Comparison of ENCODE assay signal across 16 cellular contexts in genomic region chr6:47651505-47651944, GRCh38. TPM values are rescaled to one million over a fixed set of nuclear protein-coding genes. Genes with fewer than 3 reads are reported as not detected.
A peak's percentile ranks its signal among the peaks of the same experiment; 100 is the strongest.
DNase-seq lines count a peak whose midpoint lies in the region; ATAC-seq, FAIRE-seq and TF ChIP-seq lines count a peak whose summit lies in the region.
"Had no signal": no experiment of that assay in that cellular context is flagged by ENCODE, and none has a peak within 500 bp of the region (broad histone marks: within the 10 kb centered on the region; RNA-seq: fewer than 3 reads in every experiment).

No MANE protein-coding gene starts in this region.

- H3K36me3 ChIP-seq in Loucy (ENCODE audit: insufficient read depth, low read length) (no peaks in the 10 kb centered on the region), bronchial epithelial cell (ENCODE audit: control insufficient read depth, insufficient read depth, low read length) (no peaks in the 10 kb centered on the region)
- H3K36me3 ChIP-seq: BLaER1 treated with 17β-estradiol and CSF1 and Interleukin-3, amounts not matched to agents 10 nM and 100 nM; spleen; upper lobe of left lung had no signal

- peaks cover 18% of the 10 kb centered on the region for H3K4me1 ChIP-seq in Loucy (ENCODE audit: insufficient read depth, low read length, poor library complexity, severe bottlenecking)

- no peak for FAIRE-seq in bronchial epithelial cell (lab: Jason Lieb, UNC)
- FAIRE-seq: HTR-8/SVneo had no signal

- no peak overlapping the region for H3K4me2 ChIP-seq in Loucy (ENCODE audit: low read depth, low read length, poor library complexity, severe bottlenecking)
- H3K4me2 ChIP-seq: BLaER1 treated with 17β-estradiol and CSF1 and Interleukin-3, amounts not matched to agents 10 nM and 100 nM had no signal

- TF ChIP-seq CTCF in Loucy (conservative IDR thresholded peaks at IDR 0.05; ENCODE audit: low read length) = no peak
- TF ChIP-seq CTCF in bronchial epithelial cell (IDR thresholded peaks at IDR 0.05; ENCODE audit: insufficient read depth, low read length, severe bottlenecking) = no peak

- no peak overlapping the region for H3K9ac ChIP-seq in Loucy (ENCODE audit: low read depth, low read length, poor library complexity, severe bottlenecking)
- H3K9ac ChIP-seq: BLaER1 treated with 17β-estradiol and CSF1 and Interleukin-3, amounts not matched to agents 10 nM and 100 nM had no signal

- H3K9me2 ChIP-seq in Loucy (replicated peaks; ENCODE audit: low read depth, low read length) = no peaks in the 10 kb centered on the region

- no peaks in the 10 kb centered on the region for H3K79me2 ChIP-seq in Loucy (ENCODE audit: insufficient read depth, low read length)

- no peaks in the 10 kb centered on the region for H3K9me3 Mint-ChIP-seq in activated CD4-positive, alpha-beta T cell treated with anti-CD3 and anti-CD28 coated beads, Interleukin-2, amount 10 ng/mL, durations not matched to agents 24 days and 14 days
- H3K9me3 Mint-ChIP-seq in effector memory CD8-positive, alpha-beta T cell = no peaks in the 10 kb centered on the region
- H3K9me3 Mint-ChIP-seq: activated naive CD4-positive, alpha-beta T cell treated with anti-CD3 and anti-CD28 coated beads, Interleukin-2, amount 50 U/mL, for 72 hours had no signal

- H3K4me3 Mint-ChIP-seq in activated CD4-positive, alpha-beta T cell treated with anti-CD3 and anti-CD28 coated beads, Interleukin-2, amount 10 ng/mL, durations not matched to agents 24 days and 14 days = no peak overlapping the region
- H3K4me3 Mint-ChIP-seq in effector memory CD8-positive, alpha-beta T cell = no peak overlapping the region

- no peaks in the 10 kb centered on the region for H3F3A ChIP-seq in Loucy (ENCODE audit: low read depth)

- H4K20me1 ChIP-seq in Loucy (ENCODE audit: insufficient read depth, low read length, poor library complexity, severe bottlenecking) = no peaks in the 10 kb centered on the region
- H4K20me1 ChIP-seq: BLaER1 treated with 17β-estradiol and CSF1 and Interleukin-3, amounts not matched to agents 10 nM and 100 nM had no signal

- ATAC-seq in effector memory CD8-positive, alpha-beta T cell (replicated peaks) = no peak
- ATAC-seq: activated naive CD4-positive, alpha-beta T cell treated with anti-CD3 and anti-CD28 coated beads, Interleukin-2, amount 50 U/mL, for 72 hours had no signal

- H3K4me1 Mint-ChIP-seq in activated CD4-positive, alpha-beta T cell treated with anti-CD3 and anti-CD28 coated beads, Interleukin-2, amount 10 ng/mL, durations not matched to agents 24 days and 14 days = peaks cover 7% of the 10 kb centered on the region
- H3K4me1 Mint-ChIP-seq in effector memory CD8-positive, alpha-beta T cell (ENCODE audit: low read depth in 2 of 2) = peaks cover 0 to 2% of the 10 kb centered on the region in 2 donors

- H3K27me3 ChIP-seq in Loucy (ENCODE audit: insufficient read depth, low read length, poor library complexity, severe bottlenecking) (no peaks in the 10 kb centered on the region), bronchial epithelial cell (ENCODE audit: control insufficient read depth, insufficient read depth, low read length) (no peaks in the 10 kb centered on the region)
- H3K27me3 ChIP-seq: BLaER1 treated with 17β-estradiol and CSF1 and Interleukin-3, amounts not matched to agents 10 nM and 100 nM; spleen; upper lobe of left lung had no signal

- no peaks in the 10 kb centered on the region for H3K36me3 Mint-ChIP-seq in activated CD4-positive, alpha-beta T cell treated with anti-CD3 and anti-CD28 coated beads, Interleukin-2, amount 10 ng/mL, durations not matched to agents 24 days and 14 days (ENCODE audit: low read depth)
- H3K36me3 Mint-ChIP-seq in effector memory CD8-positive, alpha-beta T cell (ENCODE audit: insufficient read depth) = no peaks in the 10 kb centered on the region
- H3K36me3 Mint-ChIP-seq: activated naive CD4-positive, alpha-beta T cell treated with anti-CD3 and anti-CD28 coated beads, Interleukin-2, amount 50 U/mL, for 72 hours had no signal

- no peak overlapping the region for H3K4me3 ChIP-seq in Loucy (ENCODE audit: low read length, poor library complexity, severe bottlenecking)
- no peak overlapping the region for H3K4me3 ChIP-seq in bronchial epithelial cell (ENCODE audit: low read depth, low read length)
- H3K4me3 ChIP-seq: BLaER1 treated with 17β-estradiol and CSF1 and Interleukin-3, amounts not matched to agents 10 nM and 100 nM; spleen; upper lobe of left lung had no signal

- DNase-seq in AG08395 (ENCODE audit: low spot score) (peak; percentile 59), bronchial epithelial cell (ENCODE audit: low read depth) (peak; percentile 81), kidney tubule cell (ENCODE audit: low spot score) (peak; percentile 88), NCI-H524 treated with DMSO at 0.1 percent for 48 hours (lab: John Stamatoyannopoulos, UW) (no peak), pons (ENCODE audit: low spot score) (no peak)
- no peak for DNase-seq in activated CD4-positive, alpha-beta T cell treated with anti-CD3 and anti-CD28 coated beads, Interleukin-2, amount 10 ng/mL, durations not matched to agents 24 days and 14 days
- no peak for DNase-seq in effector memory CD8-positive, alpha-beta T cell
- DNase-seq: GF-D8, NCI-H187, spleen, upper lobe of left lung had no signal

- H3K27me3 Mint-ChIP-seq in activated CD4-positive, alpha-beta T cell treated with anti-CD3 and anti-CD28 coated beads, Interleukin-2, amount 10 ng/mL, durations not matched to agents 24 days and 14 days = no peaks in the 10 kb centered on the region
- no peaks in the 10 kb centered on the region for H3K27me3 Mint-ChIP-seq in effector memory CD8-positive, alpha-beta T cell

- intact Hi-C loops in activated CD4-positive, alpha-beta T cell treated with anti-CD3 and anti-CD28 coated beads, Interleukin-2, amount 10 ng/mL, durations not matched to agents 24 days and 14 days (cut with micrococcal nuclease) = no loop called here

- H3K27ac Mint-ChIP-seq in activated CD4-positive, alpha-beta T cell treated with anti-CD3 and anti-CD28 coated beads, Interleukin-2, amount 10 ng/mL, durations not matched to agents 24 days and 14 days = no peak overlapping the region
- H3K27ac Mint-ChIP-seq in effector memory CD8-positive, alpha-beta T cell = no peak overlapping the region
- H3K27ac Mint-ChIP-seq: activated naive CD4-positive, alpha-beta T cell treated with anti-CD3 and anti-CD28 coated beads, Interleukin-2, amount 50 U/mL, for 72 hours had no signal

- H3K9me3 ChIP-seq in Loucy (ENCODE audit: insufficient read depth, low read depth, low read length) = no peaks in the 10 kb centered on the region
- H3K9me3 ChIP-seq: BLaER1 treated with 17β-estradiol and CSF1 and Interleukin-3, amounts not matched to agents 10 nM and 100 nM; spleen; upper lobe of left lung had no signal

- H2AFZ ChIP-seq in Loucy (ENCODE audit: low read length) = peak overlapping the region; percentile 23; the same call in 1 of the 2 replicates

RNA-seq across cellular contexts. Expression of gene ADGRF4, which starts 46.9 kb away (rescaled TPM):
- total RNA-seq in bronchial epithelial cell = 17.9 and 31.5 TPM in 2 replicates
- total RNA-seq in activated CD4-positive, alpha-beta T cell treated with anti-CD3 and anti-CD28 coated beads, Interleukin-2, amount 10 ng/mL, durations not matched to agents 24 days and 14 days = not detected in 2 replicates
- total RNA-seq: activated naive CD4-positive, alpha-beta T cell treated with anti-CD3 and anti-CD28 coated beads, Interleukin-2, amount 50 U/mL, for 72 hours; spleen; T-helper 1 cell treated with Interleukin-12 subunit alpha and Interleukin-12 subunit beta and Interleukin-4 antibody, amounts not matched to agents 30 ng/mL and 1 ng/mL, for 36 hours had no signal

Comparison
In these comparisons a context has a peak if more than half of its experiments do, and no peak if none do; other contexts are left out.
1. DNase-seq: peak in AG08395 (single experiment), bronchial epithelial cell (single experiment) and kidney tubule cell (single experiment); none in activated CD4-positive, alpha-beta T cell treated with anti-CD3 and anti-CD28 coated beads, Interleukin-2, amount 10 ng/mL, durations not matched to agents 24 days and 14 days (single experiment), NCI-H524 treated with DMSO at 0.1 percent for 48 hours (single experiment), effector memory CD8-positive, alpha-beta T cell (0 of 3) and pons (single experiment).
2. RNA of gene ADGRF4, which starts 46.9 kb away (total RNA-seq): 17.9 to 31.5 TPM in bronchial epithelial cell; not detected in activated CD4-positive, alpha-beta T cell treated with anti-CD3 and anti-CD28 coated beads, Interleukin-2, amount 10 ng/mL, durations not matched to agents 24 days and 14 days; every median in the first group is over 10 times any median in the second.